Comparison of ENCODE assay signal across 10 cellular contexts in the genomic region with DNA sequence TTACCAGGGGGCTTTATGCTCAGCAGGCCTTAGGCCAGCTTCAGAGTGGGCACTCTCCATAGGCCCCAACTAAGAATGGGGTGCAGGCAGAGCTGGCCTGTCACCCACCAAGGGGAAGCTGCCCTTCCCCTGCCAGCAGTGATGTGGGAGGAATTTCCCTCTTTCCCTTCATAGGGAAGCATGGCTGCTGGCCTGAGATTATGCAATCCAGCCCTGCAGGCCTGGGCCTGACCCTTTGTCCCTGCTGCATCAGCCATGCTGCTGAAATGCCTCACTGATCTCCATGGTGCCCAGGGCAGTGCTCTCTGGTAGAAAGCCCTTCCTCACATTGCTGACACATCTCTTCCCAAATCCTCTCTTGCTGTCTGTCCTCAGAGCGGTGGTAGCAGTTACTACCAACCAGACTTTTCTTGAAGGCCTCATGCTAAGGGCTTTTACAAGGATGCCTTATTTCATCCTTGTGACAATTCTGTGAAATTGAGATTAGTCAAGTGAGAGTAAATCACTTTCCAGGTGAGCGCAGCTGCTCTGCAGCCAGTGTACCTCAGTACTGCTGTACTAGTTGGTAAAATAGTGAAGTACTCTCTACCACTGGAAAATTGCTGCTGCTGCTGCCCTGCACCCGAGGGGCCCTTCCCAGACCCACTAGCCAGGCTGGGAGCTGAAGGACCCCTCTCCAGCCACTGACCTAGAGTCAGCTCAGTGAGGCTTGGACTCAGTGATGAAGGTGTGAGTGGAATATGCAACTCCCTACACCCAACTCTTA. TPM values are rescaled to one million over a fixed set of nuclear protein-coding genes. Genes with fewer than 3 reads are reported as not detected.
DNase-seq lines count a peak whose midpoint lies in the region; ATAC-seq and TF ChIP-seq lines count a peak whose summit lies in the region.
"Had no signal": no experiment of that assay in that cellular context is flagged by ENCODE, and none has a peak within 500 bp of the region (broad histone marks: within the 10 kb centered on the region; RNA-seq: fewer than 3 reads in every experiment).

No MANE protein-coding gene starts in this region.

- TF ChIP-seq CTCF in tibial nerve (IDR thresholded peaks at IDR 0.05) = no peak

- peak in 1 of 2 donors; percentile 9 for TF ChIP-seq POLR2A in tibial nerve (IDR thresholded peaks at IDR 0.05)

- peak; percentile 30 for DNase-seq in NT2/D1 (ENCODE audit: low read depth, low spot score)
- DNase-seq in tibial nerve (ENCODE audit: low spot score in 2 of 2) = peak; percentile 69 to 76
- no peak for DNase-seq in T1000 (lab: John Stamatoyannopoulos, UW)
- DNase-seq in HK-2 (ENCODE audit: unreplicated experiment) = no peak
- DNase-seq in NCI-H2107 treated with DMSO at 0.1 percent for 48 hours (lab: John Stamatoyannopoulos, UW; ENCODE audit: unreplicated experiment) = no peak
- no peak for DNase-seq in activated gamma-delta T cell treated with Interleukin-2 at 50 U/mL for 16 hours
- DNase-seq: activated CD4-positive, alpha-beta T cell treated with anti-CD3 and anti-CD28 coated beads for 4 hours; NCI-H1694 had no signal

- WGBS in mesodermal cell (ENCODE audit: insufficient coverage in 2 of 2), 2 experiments = 100% methylated on average over 2 of the region's 3 CpGs
- 80 to 90% methylated on average over 3 of the region's 3 CpGs for WGBS in tibial nerve, 2 donors

- H3K9me3 ChIP-seq in NT2/D1 (ENCODE audit: insufficient read depth, low read length) = no peaks in the 10 kb centered on the region
- no peaks in the 10 kb centered on the region for H3K9me3 ChIP-seq in mesodermal cell (ENCODE audit: control insufficient read depth, low read length)
- H3K9me3 ChIP-seq in tibial nerve = no peaks in the 10 kb centered on the region

- peak; percentile 38 to 96 for TF ChIP-seq EP300 in tibial nerve (IDR thresholded peaks at IDR 0.05)

- ATAC-seq in esophagus mucosa = peak; percentile 94

- peaks cover 10% of the 10 kb centered on the region for H3K36me3 ChIP-seq in NT2/D1 (ENCODE audit: insufficient read depth, insufficient read length, low read length)
- H3K36me3 ChIP-seq in mesodermal cell (ENCODE audit: control insufficient read depth, insufficient read depth, low read length) = peaks cover 8% of the 10 kb centered on the region
- H3K36me3 ChIP-seq in tibial nerve = peaks cover 0 to 25% (median 0%) of the 10 kb centered on the region in 3 donors

- H3K4me3 ChIP-seq in NT2/D1 (ENCODE audit: insufficient read length, low read depth) = no peak overlapping the region
- H3K4me3 ChIP-seq in mesodermal cell (ENCODE audit: extremely low read depth, insufficient read depth, low read length, poor library complexity, severe bottlenecking) = no peak overlapping the region
- no peak overlapping the region for H3K4me3 ChIP-seq in tibial nerve

- H3K27ac ChIP-seq in mesodermal cell (ENCODE audit: low read depth, low read length, severe bottlenecking) (peak overlapping the region; percentile 57), tibial nerve (peak overlapping the region; percentile 79 to 94 (median 84))

- peak overlapping the region; percentile 26 for H3K9ac ChIP-seq in NT2/D1 (ENCODE audit: insufficient read length, low read depth)

- H3K4me1 ChIP-seq in NT2/D1 (ENCODE audit: insufficient read depth, insufficient read length) (peaks cover 20% of the 10 kb centered on the region), mesodermal cell (ENCODE audit: control insufficient read depth, insufficient read depth, low read length, poor library complexity, severe bottlenecking) (no peaks in the 10 kb centered on the region), tibial nerve (peaks cover 0 to 80% (median 46%) of the 10 kb centered on the region in 4 donors)

- H3K27me3 ChIP-seq in NT2/D1 (ENCODE audit: insufficient read depth, insufficient read length) (no peaks in the 10 kb centered on the region), tibial nerve (no peaks in the 10 kb centered on the region)

RNA-seq across cellular contexts. Expression of gene MRAS, which starts 33.8 kb away (rescaled TPM):
- 1.6 TPM for total RNA-seq in esophagus mucosa
- 26.5 TPM for polyA plus RNA-seq in mesodermal cell (2013, experiment 1 of 2)
- polyA plus RNA-seq in mesodermal cell (2013, experiment 2 of 2) = 23.0 TPM
- total RNA-seq in tibial nerve = 100 to 1,000 TPM; 107 to 289 (median 171) TPM

RNA-seq across cellular contexts. Expression of gene ESYT3, which starts 52.3 kb away (rescaled TPM):
- 0.80 TPM for total RNA-seq in esophagus mucosa
- polyA plus RNA-seq in mesodermal cell (2013, experiment 1 of 2) = 2.6 TPM
- polyA plus RNA-seq in mesodermal cell (2013, experiment 2 of 2) = 1.9 TPM
- 1 to 10 TPM; 6.9 to 9.4 (median 7.6) TPM for total RNA-seq in tibial nerve

RNA-seq across cellular contexts. Expression of gene NME9, which starts 52.5 kb away (rescaled TPM):
- total RNA-seq in esophagus mucosa (not detected), tibial nerve (not detected)
- 0.44 TPM for polyA plus RNA-seq in mesodermal cell (2013, experiment 1 of 2)
- not detected for polyA plus RNA-seq in mesodermal cell (2013, experiment 2 of 2)

Comparison
In these comparisons a context has a peak if more than half of its experiments do, and no peak if none do; other contexts are left out.
1. DNase-seq: peak in NT2/D1 (single experiment) and tibial nerve (2 of 2); none in T1000 (single experiment), HK-2 (single experiment), NCI-H2107 treated with DMSO at 0.1 percent for 48 hours (single experiment) and activated gamma-delta T cell treated with Interleukin-2 at 50 U/mL for 16 hours (single experiment).
2. RNA of gene MRAS, which starts 33.8 kb away (total RNA-seq): 107 to 289 TPM in tibial nerve; 1.6 TPM in esophagus mucosa (single experiment); every median in the first group is over 10 times any median in the second.